ENCODE assay signal across 8 cellular contexts in genomic region chr19:18388328-18389094, GRCh38. TPM values are rescaled to one million over a fixed set of nuclear protein-coding genes. Genes with fewer than 3 reads are reported as not detected.
DNase-seq lines count a peak whose midpoint lies in the region; ATAC-seq and TF ChIP-seq lines count a peak whose summit lies in the region.

No MANE protein-coding gene starts in this region.

- no peak for TF ChIP-seq EP300 in gastroesophageal sphincter (IDR thresholded peaks at IDR 0.05)

- H3K27me3 ChIP-seq in CD8-positive, alpha-beta memory T cell (ENCODE audit: insufficient read depth, low read length, poor library complexity, severe bottlenecking), result peaks cover 22% of the 10 kb centered on the region
- peaks cover 24% of the 10 kb centered on the region for H3K27me3 ChIP-seq in HUES6 (ENCODE audit: control insufficient read depth, insufficient read depth, low read length)
- no peaks in the 10 kb centered on the region for H3K27me3 ChIP-seq in Panc1 (ENCODE audit: control insufficient read depth, insufficient read depth, low read length)
- H3K27me3 ChIP-seq in gastroesophageal sphincter, result peaks cover 35% of the 10 kb centered on the region
- H3K27me3 ChIP-seq in testis, result no peaks in the 10 kb centered on the region

- TF ChIP-seq CTCF in Panc1 (IDR thresholded peaks at IDR 0.05) (peak; percentile 97), gastroesophageal sphincter (IDR thresholded peaks at IDR 0.05) (peak in 3 of 4 experiments; percentile 98 to 100 (median 99)), testis (IDR thresholded peaks at IDR 0.05) (peak; percentile 98 to 100 (median 99))

- peaks cover 17 to 34% of the 10 kb centered on the region in 2 donors for H3K27me3 Mint-ChIP-seq in CD8-positive, alpha-beta memory T cell
- H3K27me3 Mint-ChIP-seq in activated T-helper 2 cell treated with anti-CD3 and anti-CD28 coated beads, Interferon-gamma antibody, Interleukin-2, Interleukin-4, amounts not matched to agents 10 μg/mL and 5 μg/mL and 100 μg/mL, durations not matched to agents 14 hours and 24 hours and 36 hours (ENCODE audit: low read depth), result peaks cover 47% of the 10 kb centered on the region

- peak overlapping the region in 6 of 7 donors; percentile 71 to 83 (median 78) for H3K4me3 Mint-ChIP-seq in CD8-positive, alpha-beta memory T cell
- peak overlapping the region; percentile 51 for H3K4me3 Mint-ChIP-seq in activated T-helper 2 cell treated with anti-CD3 and anti-CD28 coated beads, Interferon-gamma antibody, Interleukin-2, Interleukin-4, amounts not matched to agents 10 μg/mL and 5 μg/mL and 100 μg/mL, durations not matched to agents 14 hours and 24 hours and 36 hours (ENCODE audit: low read depth)

- no peaks in the 10 kb centered on the region for H3K9me3 ChIP-seq in CD8-positive, alpha-beta memory T cell (ENCODE audit: low read length)
- H3K9me3 ChIP-seq in HUES6 (ENCODE audit: control insufficient read depth, insufficient read depth, low read depth, low read length) (no peaks in the 10 kb centered on the region), Panc1 (ENCODE audit: control insufficient read depth, insufficient read depth, low read depth, low read length) (no peaks in the 10 kb centered on the region), gastroesophageal sphincter (no peaks in the 10 kb centered on the region), testis (no peaks in the 10 kb centered on the region)

- peaks cover 5 to 13% (median 11%) of the 10 kb centered on the region in 3 donors for H3K4me1 Mint-ChIP-seq in CD8-positive, alpha-beta memory T cell
- peaks cover 4% of the 10 kb centered on the region for H3K4me1 Mint-ChIP-seq in activated T-helper 2 cell treated with anti-CD3 and anti-CD28 coated beads, Interferon-gamma antibody, Interleukin-2, Interleukin-4, amounts not matched to agents 10 μg/mL and 5 μg/mL and 100 μg/mL, durations not matched to agents 14 hours and 24 hours and 36 hours (ENCODE audit: low read depth)

- H3K36me3 ChIP-seq in CD8-positive, alpha-beta memory T cell (ENCODE audit: insufficient read depth, low read length), result no peaks in the 10 kb centered on the region
- H3K36me3 ChIP-seq in HUES6 (ENCODE audit: control insufficient read depth, insufficient read depth, low read length) (peaks cover 8% of the 10 kb centered on the region; the same call in 1 of the 2 replicates), Panc1 (ENCODE audit: control insufficient read depth, insufficient read depth, low read length) (peaks cover 3% of the 10 kb centered on the region; the same call in 1 of the 2 replicates), gastroesophageal sphincter (no peaks in the 10 kb centered on the region), testis (ENCODE audit: low read depth, missing control alignments) (no peaks in the 10 kb centered on the region)

- H3K9me3 Mint-ChIP-seq in CD8-positive, alpha-beta memory T cell, result no peaks in the 10 kb centered on the region
- H3K9me3 Mint-ChIP-seq in activated T-helper 2 cell treated with anti-CD3 and anti-CD28 coated beads, Interferon-gamma antibody, Interleukin-2, Interleukin-4, amounts not matched to agents 10 μg/mL and 5 μg/mL and 100 μg/mL, durations not matched to agents 14 hours and 24 hours and 36 hours, result no peaks in the 10 kb centered on the region

- ATAC-seq in GM19397 (IDR thresholded peaks at IDR 0.05; ENCODE audit: unreplicated experiment), result peak; percentile 81
- ATAC-seq in Panc1, result peak; percentile 80
- ATAC-seq in gastroesophageal sphincter, result peak; percentile 83

- peak overlapping the region; percentile 61 for H3K27ac ChIP-seq in CD8-positive, alpha-beta memory T cell (ENCODE audit: low read depth, low read length)
- H3K27ac ChIP-seq in HUES6 (ENCODE audit: low read depth, low read length) (no peak overlapping the region), Panc1 (ENCODE audit: low read length) (peak overlapping the region; percentile 82), gastroesophageal sphincter (peak overlapping the region in 2 of 4 donors; percentile 27 to 73), testis (peak overlapping the region in 1 of 2 donors; percentile 46)

- H3K4me1 ChIP-seq in CD8-positive, alpha-beta memory T cell (ENCODE audit: insufficient read depth, low read length), result no peaks in the 10 kb centered on the region
- H3K4me1 ChIP-seq in HUES6 (ENCODE audit: control insufficient read depth, insufficient read depth, low read length) (peaks cover 9% of the 10 kb centered on the region; the same call in 1 of the 2 replicates), Panc1 (ENCODE audit: control insufficient read depth, insufficient read depth, low read length) (peaks cover 11% of the 10 kb centered on the region), gastroesophageal sphincter (peaks cover 0 to 27% (median 7%) of the 10 kb centered on the region in 3 donors), testis (peaks cover 14% of the 10 kb centered on the region)

- H3K4me3 ChIP-seq in CD8-positive, alpha-beta memory T cell (ENCODE audit: low read length), result peak overlapping the region; percentile 45
- H3K4me3 ChIP-seq in HUES6 (ENCODE audit: low read depth, low read length) (peak overlapping the region; percentile 48), Panc1 (ENCODE audit: low read depth in 2 of 2, low read length in 2 of 2) (peak overlapping the region; percentile 72 to 96), gastroesophageal sphincter (peak overlapping the region in 1 of 2 donors; percentile 43), testis (peak overlapping the region; percentile 6 to 44)

- CTCF ChIA-PET in CD8-positive, alpha-beta memory T cell (lab: Charles Lee), result interaction anchor here (0.6 to 4.7 kb wide), 41 partner anchors 8 to 1500 kb away, joined by 3 to 100 read pairs (median 4); partner anchors contain the start of genes JUND, LSM4, REX1BD and SSBP4
- CTCF ChIA-PET in Panc1 (lab: Charles Lee), result interaction anchor here (0.5 to 1.2 kb wide), 8 partner anchors 11 to 444 kb away, joined by 3 to 10 read pairs (median 4); no protein-coding TSS in a partner anchor

- TF ChIP-seq POLR2A in gastroesophageal sphincter (IDR thresholded peaks at IDR 0.05), result peak in 1 of 2 donors; percentile 11
- TF ChIP-seq POLR2A in testis (IDR thresholded peaks at IDR 0.05), result no peak

- H3K27ac Mint-ChIP-seq in CD8-positive, alpha-beta memory T cell, result peak overlapping the region in 1 of 8 donors; percentile 9
- H3K27ac Mint-ChIP-seq in activated T-helper 2 cell treated with anti-CD3 and anti-CD28 coated beads, Interferon-gamma antibody, Interleukin-2, Interleukin-4, amounts not matched to agents 10 μg/mL and 5 μg/mL and 100 μg/mL, durations not matched to agents 14 hours and 24 hours and 36 hours, result no peak overlapping the region

- H3K9ac ChIP-seq in HUES6 (ENCODE audit: low read length), result no peak overlapping the region

- no TSS peak for BruUV-seq in Panc1 (replicated peaks; lab: Mats Ljungman, UMichigan)

- 68% methylated on average over 5 of the region's 74 CpGs; no CpG with 5 or more reads in 1 of the 2 donors for WGBS in gastroesophageal sphincter (ENCODE audit: low coverage in 1 of 2), 2 donors
- 6 to 35% methylated on average over 8 to 62 of the region's 74 CpGs for WGBS in testis, 2 donors

- peak; percentile 62 to 83 (median 70) for DNase-seq in CD8-positive, alpha-beta memory T cell
- no peak for DNase-seq in Panc1 (ENCODE audit: low read depth, low spot score)
- peak; percentile 72 for DNase-seq in activated T-helper 2 cell treated with anti-CD3 and anti-CD28 coated beads, Interferon-gamma antibody, Interleukin-2, Interleukin-4, amounts not matched to agents 10 μg/mL and 5 μg/mL and 100 μg/mL, durations not matched to agents 14 hours and 24 hours and 36 hours (ENCODE audit: low spot score)
- peak; percentile 57 for DNase-seq in occipital lobe (lab: John Stamatoyannopoulos, UW)
- peak; percentile 87 for DNase-seq in testis

- POLR2A ChIA-PET in CD8-positive, alpha-beta memory T cell (lab: Charles Lee), result interaction anchor here (0.9 to 1.2 kb wide), 2 partner anchors 29 to 109 kb away, joined by 3 to 4 read pairs; no protein-coding TSS in a partner anchor
- POLR2A ChIA-PET in Panc1 (lab: Charles Lee), result interaction anchor here (0.6 kb wide), 1 partner anchor 29 kb away, joined by 10 read pairs; no protein-coding TSS in a partner anchor

- intact Hi-C loops in Panc1 (cut with micrococcal nuclease; ENCODE audit: unreplicated experiment) (no loop called here), testis (cut with DNase I; ENCODE audit: low total_unique reads) (no loop called here)
- intact Hi-C loops in activated T-helper 2 cell treated with anti-CD3 and anti-CD28 coated beads, Interferon-gamma antibody, Interleukin-2, Interleukin-4, amounts not matched to agents 10 μg/mL and 5 μg/mL and 100 μg/mL, durations not matched to agents 14 hours and 24 hours and 36 hours (cut with micrococcal nuclease), result loop anchor here (1.0 kb wide), 1 partner anchor 22 kb away; no protein-coding TSS in a partner anchor

- in situ Hi-C loops in Panc1 (cut with HindIII; ENCODE audit: low pct_unique_long_range_greater_than_20kb, low sequenced_read_pairs), result no loop called here

- peaks cover 0 to 3% (median 0%) of the 10 kb centered on the region in 3 donors for H3K36me3 Mint-ChIP-seq in CD8-positive, alpha-beta memory T cell
- no peaks in the 10 kb centered on the region for H3K36me3 Mint-ChIP-seq in activated T-helper 2 cell treated with anti-CD3 and anti-CD28 coated beads, Interferon-gamma antibody, Interleukin-2, Interleukin-4, amounts not matched to agents 10 μg/mL and 5 μg/mL and 100 μg/mL, durations not matched to agents 14 hours and 24 hours and 36 hours (ENCODE audit: low read depth)

RNA-seq across cellular contexts. Expression of gene GDF15, which starts 2.6 kb away (rescaled TPM):
- total RNA-seq in CD8-positive, alpha-beta memory T cell, result under 1 TPM; 0.28 to 0.29 TPM
- not detected for polyA plus RNA-seq in CD8-positive, alpha-beta memory T cell
- total RNA-seq in Panc1 (2021; ENCODE audit: unreplicated experiment), result 335 TPM
- polyA plus RNA-seq in Panc1 (2012; ENCODE audit: insufficient read length), result 712 TPM
- not detected in 2 replicates for total RNA-seq in activated T-helper 2 cell treated with anti-CD3 and anti-CD28 coated beads, Interferon-gamma antibody, Interleukin-2, Interleukin-4, amounts not matched to agents 10 μg/mL and 5 μg/mL and 100 μg/mL, durations not matched to agents 14 hours and 24 hours and 36 hours
- total RNA-seq in gastroesophageal sphincter, result 1 to 10 TPM in 3 of 4 donors, under 1 TPM in 1; 0.62 to 3.7 (median 3.0) TPM
- total RNA-seq in occipital lobe, result not detected
- total RNA-seq in testis, result 1 to 10 TPM in 1 of 2 donors, under 1 TPM in 1; 0.93 to 2.5 TPM
- polyA plus RNA-seq in testis (ENCODE audit: insufficient read depth, low read depth, low replicate concordance), result 1.0 TPM

RNA-seq across cellular contexts. Expression of gene LRRC25, which starts 8.9 kb away (rescaled TPM):
- under 1 TPM; 0.26 to 0.31 TPM for total RNA-seq in CD8-positive, alpha-beta memory T cell
- polyA plus RNA-seq in CD8-positive, alpha-beta memory T cell, result not detected
- total RNA-seq in Panc1 (2021; ENCODE audit: unreplicated experiment), result 0.15 TPM
- polyA plus RNA-seq in Panc1 (2012; ENCODE audit: insufficient read length), result 0.15 TPM
- not detected in 2 replicates for total RNA-seq in activated T-helper 2 cell treated with anti-CD3 and anti-CD28 coated beads, Interferon-gamma antibody, Interleukin-2, Interleukin-4, amounts not matched to agents 10 μg/mL and 5 μg/mL and 100 μg/mL, durations not matched to agents 14 hours and 24 hours and 36 hours
- 10 to 100 TPM in 1 of 4 donors, 1 to 10 TPM in 3; 1.9 to 19.0 (median 4.8) TPM for total RNA-seq in gastroesophageal sphincter
- total RNA-seq in occipital lobe, result 0.78 TPM
- 1 to 10 TPM; 1.6 to 4.0 TPM for total RNA-seq in testis
- polyA plus RNA-seq in testis (ENCODE audit: insufficient read depth, low read depth, low replicate concordance), result 3.4 TPM

RNA-seq across cellular contexts. Expression of gene SSBP4, which starts 30.7 kb away (rescaled TPM):
- 100 to 1,000 TPM; 111 to 131 TPM for total RNA-seq in CD8-positive, alpha-beta memory T cell
- 108 TPM for polyA plus RNA-seq in CD8-positive, alpha-beta memory T cell
- total RNA-seq in Panc1 (2021; ENCODE audit: unreplicated experiment), result 128 TPM
- 185 TPM for polyA plus RNA-seq in Panc1 (2012; ENCODE audit: insufficient read length)
- total RNA-seq in activated T-helper 2 cell treated with anti-CD3 and anti-CD28 coated beads, Interferon-gamma antibody, Interleukin-2, Interleukin-4, amounts not matched to agents 10 μg/mL and 5 μg/mL and 100 μg/mL, durations not matched to agents 14 hours and 24 hours and 36 hours, result 133 and 146 TPM in 2 replicates
- total RNA-seq in gastroesophageal sphincter, result 10 to 100 TPM; 58.4 to 76.2 (median 61.3) TPM
- total RNA-seq in occipital lobe, result 75.6 TPM
- 100 to 1,000 TPM in 1 of 2 donors, 10 to 100 TPM in 1; 90.3 to 118 TPM for total RNA-seq in testis
- 80.5 TPM for polyA plus RNA-seq in testis (ENCODE audit: insufficient read depth, low read depth, low replicate concordance)

RNA-seq across cellular contexts. Expression of gene PGPEP1, which starts 48.1 kb away (rescaled TPM):
- 10 to 100 TPM; 27.3 to 27.7 TPM for total RNA-seq in CD8-positive, alpha-beta memory T cell
- 12.2 TPM for polyA plus RNA-seq in CD8-positive, alpha-beta memory T cell
- 36.3 TPM for total RNA-seq in Panc1 (2021; ENCODE audit: unreplicated experiment)
- 24.0 TPM for polyA plus RNA-seq in Panc1 (2012; ENCODE audit: insufficient read length)
- 24.9 and 29.4 TPM in 2 replicates for total RNA-seq in activated T-helper 2 cell treated with anti-CD3 and anti-CD28 coated beads, Interferon-gamma antibody, Interleukin-2, Interleukin-4, amounts not matched to agents 10 μg/mL and 5 μg/mL and 100 μg/mL, durations not matched to agents 14 hours and 24 hours and 36 hours
- total RNA-seq in gastroesophageal sphincter, result 10 to 100 TPM; 15.0 to 38.2 (median 23.1) TPM
- total RNA-seq in occipital lobe, result 14.2 TPM
- total RNA-seq in testis, result 10 to 100 TPM; 12.4 to 16.2 TPM
- 10.8 TPM for polyA plus RNA-seq in testis (ENCODE audit: insufficient read depth, low read depth, low replicate concordance)

RNA-seq across cellular contexts. Expression of gene ISYNA1, which starts 49.4 kb away (rescaled TPM):
- total RNA-seq in CD8-positive, alpha-beta memory T cell, result 10 to 100 TPM; 18.2 to 20.3 TPM
- polyA plus RNA-seq in CD8-positive, alpha-beta memory T cell, result 33.2 TPM
- total RNA-seq in Panc1 (2021; ENCODE audit: unreplicated experiment) (351 TPM), gastroesophageal sphincter (10 to 100 TPM; 15.2 to 31.6 (median 19.8) TPM), occipital lobe (95.1 TPM), testis (1,000 to 10,000 TPM in 1 of 2 donors, 100 to 1,000 TPM in 1; 1,000 to 1,122 TPM)
- 540 TPM for polyA plus RNA-seq in Panc1 (2012; ENCODE audit: insufficient read length)
- total RNA-seq in activated T-helper 2 cell treated with anti-CD3 and anti-CD28 coated beads, Interferon-gamma antibody, Interleukin-2, Interleukin-4, amounts not matched to agents 10 μg/mL and 5 μg/mL and 100 μg/mL, durations not matched to agents 14 hours and 24 hours and 36 hours, result 15.1 and 20.3 TPM in 2 replicates
- 493 TPM for polyA plus RNA-seq in testis (ENCODE audit: insufficient read depth, low read depth, low replicate concordance)

Comparison
In these comparisons a context has a peak if more than half of its experiments do, and no peak if none do; other contexts are left out.
1. RNA of gene GDF15, which starts 2.6 kb away (total RNA-seq): 335 TPM in Panc1 (single experiment); 0.62 to 3.7 TPM in gastroesophageal sphincter, 0.93 to 2.5 TPM in testis, 0.28 to 0.29 TPM in CD8-positive, alpha-beta memory T cell, not detected in activated T-helper 2 cell treated with anti-CD3 and anti-CD28 coated beads, Interferon-gamma antibody, Interleukin-2, Interleukin-4, amounts not matched to agents 10 μg/mL and 5 μg/mL and 100 μg/mL, durations not matched to agents 14 hours and 24 hours and 36 hours and not detected in occipital lobe (single experiment); every median in the first group is over 10 times any median in the second.
2. Peak in every context shown above with its lines, with median percentiles within 50 percentile points of each other: ATAC-seq and CTCF ChIP-seq.